ENCODE assay signal across 9 cellular contexts in the genomic region with DNA sequence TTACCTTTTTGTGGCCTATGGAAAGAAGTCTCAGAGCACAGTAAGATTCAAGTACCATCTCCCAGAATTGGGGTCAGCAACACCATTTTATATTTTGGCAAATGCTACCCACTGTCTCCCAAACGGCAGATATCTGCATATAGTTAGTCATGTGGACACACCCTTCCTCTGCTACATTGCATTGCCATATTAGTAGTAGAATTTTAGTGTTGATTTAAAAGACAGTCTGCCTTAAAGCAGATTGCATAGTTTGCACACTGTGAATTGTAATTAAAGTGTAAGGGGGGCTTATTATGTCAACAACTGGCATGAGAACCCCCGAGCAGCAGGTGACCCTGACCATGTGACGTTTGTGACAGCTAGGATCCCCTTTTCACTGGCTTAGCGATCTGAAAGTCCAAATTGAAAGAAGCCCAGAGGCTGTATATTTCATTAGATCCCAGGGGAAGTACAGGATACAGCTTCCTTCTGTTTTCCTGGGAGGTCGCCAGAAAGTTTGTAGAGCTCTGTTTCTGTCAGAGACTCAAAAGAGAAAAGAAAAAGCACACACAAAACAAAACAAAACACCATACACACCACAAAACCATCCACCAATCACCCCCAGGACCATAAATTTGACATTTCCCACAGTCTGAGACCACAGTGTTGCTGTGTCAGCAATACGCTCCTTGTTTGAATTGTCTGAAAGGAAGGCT.
DNase-seq lines count a peak whose midpoint lies in the region; ATAC-seq, FAIRE-seq and TF ChIP-seq lines count a peak whose summit lies in the region.
"Had no signal": no experiment of that assay in that cellular context is flagged by ENCODE, and none has a peak within 500 bp of the region (broad histone marks: within the 10 kb centered on the region; RNA-seq: fewer than 3 reads in every experiment).

No MANE protein-coding gene starts in this region.

- ATAC-seq in A549 = no peak
- ATAC-seq in HG03469 (IDR thresholded peaks at IDR 0.05; ENCODE audit: unreplicated experiment) = no peak
- no peak for ATAC-seq in GM18505 (IDR thresholded peaks at IDR 0.05; ENCODE audit: unreplicated experiment)

- H2AFZ ChIP-seq in mesenchymal stem cell (ENCODE audit: low read depth, low read length) = no peak overlapping the region

- POLR2A ChIA-PET in A549 (lab: Yijun Ruan, JAX) = no interaction called here

- peaks cover 24% of the 10 kb centered on the region for H3K4me1 ChIP-seq in A549
- H3K4me1 ChIP-seq in mesenchymal stem cell (ENCODE audit: control insufficient read depth, insufficient read depth, low read depth, low read length) = peaks cover 1% of the 10 kb centered on the region
- H3K4me1 ChIP-seq: SJSA1 had no signal

- H3K27ac ChIP-seq in A549 (peak overlapping the region; percentile 7 to 24; a peak in 1 of 6 replicates), coronary artery (peak overlapping the region; percentile 56 to 65), mesenchymal stem cell (ENCODE audit: low read length, poor library complexity, severe bottlenecking) (no peak overlapping the region)
- H3K27ac ChIP-seq: SJSA1 had no signal

- no peaks in the 10 kb centered on the region for H3K79me1 ChIP-seq in mesenchymal stem cell (replicated peaks; ENCODE audit: low read length, poor library complexity, severe bottlenecking)

- H3K4me2 ChIP-seq in A549 (peak overlapping the region; percentile 64), mesenchymal stem cell (ENCODE audit: low read length, poor library complexity, severe bottlenecking) (no peak overlapping the region)

- no peak overlapping the region for H2BK15ac ChIP-seq in mesenchymal stem cell (ENCODE audit: low read depth, poor library complexity, severe bottlenecking)

- no peak for TF ChIP-seq EP300 in A549 (IDR thresholded peaks at IDR 0.05)

- H3K36me3 ChIP-seq in mesenchymal stem cell (ENCODE audit: control insufficient read depth in 1 of 2, insufficient read depth in 2 of 2, low read depth in 1 of 2, low read length in 2 of 2) = no peaks in the 10 kb centered on the region
- H3K36me3 ChIP-seq: SJSA1 had no signal

- H3K18ac ChIP-seq in mesenchymal stem cell (ENCODE audit: low read depth in 1 of 2, low read length in 2 of 2) = peak overlapping the region in 1 of 2 experiments; percentile 43

- TF ChIP-seq RAD21 in A549 (conservative IDR thresholded peaks at IDR 0.05 in 1 of 2, IDR thresholded peaks at IDR 0.05 in 1 of 2) = no peak

- no peaks in the 10 kb centered on the region for H3K27me3 ChIP-seq in mesenchymal stem cell (ENCODE audit: control insufficient read depth in 1 of 2, insufficient read depth in 1 of 2, low read length in 2 of 2)
- H3K27me3 ChIP-seq: SJSA1 had no signal

- WGBS in A549 (ENCODE audit: missing lambda C conversion rate) = 63% methylated on average over 5 of the region's 6 CpGs
- WGBS in mesenchymal stem cell = 32% methylated on average over 5 of the region's 6 CpGs

- no peak for FAIRE-seq in A549 (lab: Jason Lieb, UNC)

- H2BK5ac ChIP-seq in mesenchymal stem cell (ENCODE audit: low read depth, low read length, poor library complexity, severe bottlenecking) = no peak overlapping the region

- H3K4ac ChIP-seq in mesenchymal stem cell (ENCODE audit: low read depth in 1 of 2, low read length in 2 of 2) = no peak overlapping the region

- TF ChIP-seq CTCF in A549 (IDR thresholded peaks at IDR 0.05) (no peak), NB4 (IDR thresholded peaks at IDR 0.05; ENCODE audit: low read depth, low read length) (no peak), coronary artery (IDR thresholded peaks at IDR 0.05) (no peak)

- no peak overlapping the region for H3K14ac ChIP-seq in mesenchymal stem cell (ENCODE audit: low read length in 2 of 2)

- H2AK5ac ChIP-seq in mesenchymal stem cell (ENCODE audit: low read length, severe bottlenecking) = no peak overlapping the region

- CTCF ChIA-PET in A549 (lab: Yijun Ruan, JAX) = no interaction called here

- H4K91ac ChIP-seq in mesenchymal stem cell (ENCODE audit: low read length) = no peak overlapping the region

- no peak overlapping the region for H3K4me3 ChIP-seq in A549
- no peak overlapping the region for H3K4me3 ChIP-seq in NB4 (ENCODE audit: low read depth, low read length)
- peak overlapping the region; percentile 55 for H3K4me3 ChIP-seq in coronary artery
- H3K4me3 ChIP-seq in mesenchymal stem cell (ENCODE audit: insufficient read depth in 1 of 2, low read depth in 1 of 2, low read length in 2 of 2) = peak overlapping the region in 1 of 2 experiments; percentile 77
- H3K4me3 ChIP-seq: SJSA1 had no signal

- H3K23ac ChIP-seq in mesenchymal stem cell (ENCODE audit: low read length in 2 of 2) = no peak overlapping the region

- H3K9me3 ChIP-seq in A549 = no peaks in the 10 kb centered on the region
- no peaks in the 10 kb centered on the region for H3K9me3 ChIP-seq in mesenchymal stem cell (ENCODE audit: control insufficient read depth, low read length)
- H3K9me3 ChIP-seq: SJSA1 had no signal

- H3K9ac ChIP-seq in mesenchymal stem cell (ENCODE audit: low read length) = peak overlapping the region; percentile 79

- H2BK120ac ChIP-seq in mesenchymal stem cell (ENCODE audit: low read depth, low read length) = no peak overlapping the region

- no peak overlapping the region for H2BK12ac ChIP-seq in mesenchymal stem cell (ENCODE audit: low read length in 2 of 2)

- DNase-seq in A549 (ENCODE audit: low read depth in 1 of 2, low spot score in 1 of 2) = no peak
- DNase-seq in NB4 (ENCODE audit: low read depth) = peak; percentile 5
- DNase-seq in coronary artery (ENCODE audit: low spot score) = no peak
- peak; percentile 64 for DNase-seq in mesenchymal stem cell
- no peak for DNase-seq in T-helper 9 cell
- DNase-seq in NCI-H146 (lab: John Stamatoyannopoulos, UW) = no peak

- TF ChIP-seq POLR2A in A549 (IDR thresholded peaks at IDR 0.05; ENCODE audit: low read length) (no peak), NB4 (IDR thresholded peaks at IDR 0.05; ENCODE audit: extremely low read depth, insufficient read length) (no peak), GM18505 (IDR thresholded peaks at IDR 0.05; ENCODE audit: borderline replicate concordance, extremely low read depth, insufficient read depth, insufficient read length) (no peak)

- no peak overlapping the region for H4K8ac ChIP-seq in mesenchymal stem cell (ENCODE audit: low read length)

TF ChIP-seq in A549, 52 proteins besides CTCF, POLR2A, EP300 and RAD21:
- peak; percentile 87 for TF ChIP-seq MAFK (IDR thresholded peaks at IDR 0.05; ENCODE audit: partially characterized antibody)
- no peak for TF ChIP-seq KDM1A (IDR thresholded peaks at IDR 0.05; ENCODE audit: low read depth)

Comparison
In these comparisons a context has a peak if more than half of its experiments do, and no peak if none do; other contexts are left out.
1. DNase-seq: peak in NB4 (single experiment) and mesenchymal stem cell (single experiment); none in A549 (0 of 2), coronary artery (single experiment), T-helper 9 cell (single experiment) and NCI-H146 (single experiment).